ENCODE assay signal across 8 cellular contexts in genomic region chr12:55965941-55966407, GRCh38. TPM values are rescaled to one million over a fixed set of nuclear protein-coding genes. Genes with fewer than 3 reads are reported as not detected.
DNase-seq lines count a peak whose midpoint lies in the region; ATAC-seq and TF ChIP-seq lines count a peak whose summit lies in the region.

PMEL (minus strand) TSS chr12:55966042; CDS start chr12:55966011, 31 bp downstream.

- H3K9me3 ChIP-seq in ascending aorta (no peaks in the 10 kb centered on the region), stomach smooth muscle (ENCODE audit: control insufficient read depth in 2 of 2, low read length in 2 of 2) (no peaks in the 10 kb centered on the region)

- peaks cover 0 to 9% of the 10 kb centered on the region in 2 donors for H3K4me1 ChIP-seq in ascending aorta
- peaks cover 18% of the 10 kb centered on the region for H3K4me1 ChIP-seq in stomach smooth muscle (ENCODE audit: control insufficient read depth, insufficient read depth, low read length)

- DNase-seq in AG09309 (ENCODE audit: low read depth) (no peak), ascending aorta (ENCODE audit: low spot score in 2 of 2) (no peak), iPS-NIHi11 (ENCODE audit: low spot score) (peak; percentile 58), NCI-H146 treated with DMSO at 0.1 percent for 48 hours (lab: John Stamatoyannopoulos, UW; ENCODE audit: unreplicated experiment) (no peak), NCI-H82 (lab: John Stamatoyannopoulos, UW) (no peak), DMS 273 (lab: John Stamatoyannopoulos, UW; ENCODE audit: unreplicated experiment) (no peak)

- peak; percentile 15 for ATAC-seq in HG03095 (IDR thresholded peaks at IDR 0.05; ENCODE audit: unreplicated experiment)

- TF ChIP-seq CTCF in AG09309 (IDR thresholded peaks at IDR 0.05; ENCODE audit: control insufficient read depth, insufficient read depth, low read depth, low read length, missing control alignments) (no peak), ascending aorta (IDR thresholded peaks at IDR 0.05) (no peak)

- intact Hi-C loops in ascending aorta (cut with DNase I): loop anchor here (2.0 kb wide), 1 partner anchor 35 kb away; the partner anchor contains the start of gene DGKA

- H3K27ac ChIP-seq in ascending aorta (peak within 1 kb of the TSS; percentile 83 to 93), stomach smooth muscle (ENCODE audit: low read length) (peak within 1 kb of the TSS; percentile 64)

- H3K27me3 ChIP-seq in ascending aorta: no peaks in the 10 kb centered on the region
- no peaks in the 10 kb centered on the region for H3K27me3 ChIP-seq in stomach smooth muscle (ENCODE audit: control insufficient read depth in 1 of 2, insufficient read depth in 2 of 2, low read length in 2 of 2)

- no peaks in the 10 kb centered on the region for H3K36me3 ChIP-seq in ascending aorta
- no peaks in the 10 kb centered on the region for H3K36me3 ChIP-seq in stomach smooth muscle (ENCODE audit: control insufficient read depth in 2 of 2, insufficient read depth in 2 of 2, low read length in 2 of 2)

- peak within 1 kb of the TSS; percentile 83 to 92 for H3K9ac ChIP-seq in stomach smooth muscle (ENCODE audit: low read length in 2 of 2)

- H3K4me3 ChIP-seq in AG09309 (ENCODE audit: control insufficient read depth, low read depth, low read length) (peak within 1 kb of the TSS; percentile 81), ascending aorta (peak within 1 kb of the TSS; percentile 92), stomach smooth muscle (ENCODE audit: low read length in 2 of 2) (peak within 1 kb of the TSS; percentile 90 to 96)

RNA-seq across cellular contexts. Expression of gene PMEL, which starts in this region (rescaled TPM):
- total RNA-seq in ascending aorta: not detected
